In genomic region chr1:1900883-1901640, GRCh38 we compare ENCODE assay signal across 19 cellular contexts. TPM values are rescaled to one million over a fixed set of nuclear protein-coding genes. Genes with fewer than 3 reads are reported as not detected.
A peak's percentile ranks its signal among the peaks of the same experiment; 100 is the strongest.
DNase-seq lines count a peak whose midpoint lies in the region; ATAC-seq, FAIRE-seq and TF ChIP-seq lines count a peak whose summit lies in the region.
"Had no signal": no experiment of that assay in that cellular context is flagged by ENCODE, and none has a peak within 500 bp of the region (broad histone marks: within the 10 kb centered on the region; RNA-seq: fewer than 3 reads in every experiment).

No MANE protein-coding gene starts in this region.

- H3K27me3 ChIP-seq in HepG2 (ENCODE audit: control insufficient read depth in 1 of 2, insufficient read depth in 2 of 2, low read length in 2 of 2), result no peaks in the 10 kb centered on the region; a peak in 1 of 5 replicates
- H3K27me3 ChIP-seq in right lobe of liver, result no peaks in the 10 kb centered on the region
- peaks cover 2% of the 10 kb centered on the region; the same call in 1 of the 2 replicates for H3K27me3 ChIP-seq in IMR-90 (ENCODE audit: control insufficient read depth, insufficient read depth, low read length)
- no peaks in the 10 kb centered on the region for H3K27me3 ChIP-seq in osteoblast (ENCODE audit: insufficient read depth, low read length)
- H3K27me3 ChIP-seq in tibial nerve, result peaks cover 0 to 8% of the 10 kb centered on the region in 2 donors
- H3K27me3 ChIP-seq: SJSA1 had no signal

- TF ChIP-seq CTCF in HepG2 (CRISPR knock-in tag; IDR thresholded peaks at IDR 0.05) (no peak), right lobe of liver (IDR thresholded peaks at IDR 0.05) (no peak), IMR-90 (conservative IDR thresholded peaks at IDR 0.05; ENCODE audit: low read depth, low read length) (no peak), osteoblast (IDR thresholded peaks at IDR 0.05; ENCODE audit: extremely low read depth, low read depth, low read length) (no peak), tibial nerve (IDR thresholded peaks at IDR 0.05) (no peak)

- ATAC-seq in HepG2, result peak; percentile 9
- ATAC-seq in right lobe of liver, result no peak
- no peak for ATAC-seq in IMR-90 (ENCODE audit: low read depth)
- ATAC-seq in esophagus mucosa, result peak; percentile 7

- H2BK20ac ChIP-seq in IMR-90 (ENCODE audit: low read depth, low read length), result no peak overlapping the region

- H3K18ac ChIP-seq in IMR-90 (ENCODE audit: low read depth, low read length), result no peak overlapping the region

- H2AK9ac ChIP-seq in IMR-90 (replicated peaks; ENCODE audit: low read depth, low read length, poor library complexity), result no peak overlapping the region

- TF ChIP-seq RAD21 in HepG2 (CRISPR knock-in tag; IDR thresholded peaks at IDR 0.05) (no peak), IMR-90 (IDR thresholded peaks at IDR 0.05; ENCODE audit: low read length) (no peak)

- H3K56ac ChIP-seq in IMR-90 (ENCODE audit: extremely low read depth, insufficient read depth, low read length), result no peak overlapping the region

- no peak for TF ChIP-seq POLR2A in HepG2 (IDR thresholded peaks at IDR 0.05; ENCODE audit: insufficient read depth in 1 of 2, low read depth in 2 of 2, low read length in 2 of 2)
- no peak for TF ChIP-seq POLR2A in right lobe of liver (IDR thresholded peaks at IDR 0.05)
- TF ChIP-seq POLR2A in IMR-90 (IDR thresholded peaks at IDR 0.05; ENCODE audit: low read depth, low read length), result no peak
- TF ChIP-seq POLR2A in tibial nerve (IDR thresholded peaks at IDR 0.05), result no peak

- POLR2A ChIA-PET in HepG2 (lab: Yijun Ruan, JAX) (interaction anchor here (1.7 to 2.5 kb wide), 2 partner anchors 7 to 9 kb away, joined by 5 to 11 read pairs; no protein-coding TSS in a partner anchor), IMR-90 (lab: Charles Lee; ENCODE audit: unreplicated experiment) (interaction anchor here (0.6 to 0.7 kb wide), 2 partner anchors 14 to 62 kb away, joined by 4 to 46 read pairs; no protein-coding TSS in a partner anchor)

- no peak overlapping the region for H4K91ac ChIP-seq in IMR-90 (ENCODE audit: insufficient read depth, low read depth, low read length)

- H3K23ac ChIP-seq in IMR-90 (ENCODE audit: low read depth, low read length), result no peak overlapping the region

- no peak overlapping the region for H2AK5ac ChIP-seq in IMR-90 (ENCODE audit: low read depth, low read length)

- dilution Hi-C loops in IMR-90 (cut with HindIII; ENCODE audit: low sequenced_read_pairs, unreplicated experiment), result no loop called here

- FAIRE-seq in HepG2 (lab: Jason Lieb, UNC), result no peak

- H3K4me1 ChIP-seq in HepG2 (ENCODE audit: insufficient read depth, low read length) (peaks cover 54% of the 10 kb centered on the region), right lobe of liver (peaks cover 0 to 2% (median 0%) of the 10 kb centered on the region in 4 donors), IMR-90 (ENCODE audit: control insufficient read depth, insufficient read depth, low read length) (no peaks in the 10 kb centered on the region), osteoblast (ENCODE audit: insufficient read depth, low read length) (no peaks in the 10 kb centered on the region), tibial nerve (peaks cover 0 to 4% (median 1%) of the 10 kb centered on the region in 4 donors)

- H3K79me2 ChIP-seq in HepG2 (ENCODE audit: insufficient read depth, low read length) (no peaks in the 10 kb centered on the region), osteoblast (ENCODE audit: insufficient read depth, low read length) (no peaks in the 10 kb centered on the region)

- no peak overlapping the region for H2BK5ac ChIP-seq in IMR-90 (ENCODE audit: low read depth, low read length, poor library complexity, severe bottlenecking)

- intact Hi-C loops in HepG2 (cut with micrococcal nuclease; ENCODE audit: unreplicated experiment), result loop anchor here (10.0 kb wide), 1 partner anchor 46 kb away; no protein-coding TSS in a partner anchor
- intact Hi-C loops in right lobe of liver (cut with DNase I), result loop anchor here (10.0 kb wide), 2 partner anchors 106 to 146 kb away; no protein-coding TSS in a partner anchor
- intact Hi-C loops in IMR-90 (cut with micrococcal nuclease), result loop anchor here (10.0 kb wide), 1 partner anchor 326 kb away; the partner anchor contains the start of gene SSU72

- CTCF ChIA-PET in HepG2 (lab: Yijun Ruan, JAX; ENCODE audit: low intra/inter-chr PET ratio, low total read pairs) (no interaction called here), IMR-90 (lab: Yijun Ruan, JAX) (no interaction called here)

- H3K9me1 ChIP-seq in IMR-90 (ENCODE audit: insufficient read depth, low read length), result no peaks in the 10 kb centered on the region; the same call in 1 of the 2 replicates

- no peak overlapping the region for H3K9ac ChIP-seq in HepG2 (ENCODE audit: insufficient read depth, low read depth, low read length)
- no peak overlapping the region for H3K9ac ChIP-seq in IMR-90 (ENCODE audit: low read depth, low read length)
- H3K9ac ChIP-seq: GM23248 had no signal

- H4K20me1 ChIP-seq in HepG2 (ENCODE audit: insufficient read depth, low read length) (no peaks in the 10 kb centered on the region), IMR-90 (ENCODE audit: insufficient read depth, low read length) (0 out of 2 replicates have a peak, but pooled peaks cover 1% of the 10 kb centered on the region), osteoblast (ENCODE audit: insufficient read depth, low read length) (no peaks in the 10 kb centered on the region)

- in situ Hi-C loops in HepG2 (cut with HindIII; ENCODE audit: extremely low pct_ligation_motif_present, low pct_unique_long_range_greater_than_20kb) (loop anchor here (10.0 kb wide), 1 partner anchor 116 kb away; no protein-coding TSS in a partner anchor), IMR-90 (cut with MboI; ENCODE audit: low sequenced_read_pairs) (loop anchor here (10.0 kb wide), 1 partner anchor 116 kb away; no protein-coding TSS in a partner anchor)

- H3K4me3 ChIP-seq in HepG2 (replicated peaks in 1 of 3; ENCODE audit: insufficient read depth in 1 of 3, low read depth in 2 of 3, low read length in 3 of 3), result peak overlapping the region in 1 of 3 experiments; percentile 55; a peak in 1 of 6 replicates
- no peak overlapping the region for H3K4me3 ChIP-seq in right lobe of liver
- no peak overlapping the region for H3K4me3 ChIP-seq in IMR-90 (ENCODE audit: insufficient read depth, low read depth, low read length)
- no peak overlapping the region for H3K4me3 ChIP-seq in osteoblast (ENCODE audit: insufficient read depth, low read length)
- H3K4me3 ChIP-seq in tibial nerve, result no peak overlapping the region
- H3K4me3 ChIP-seq: GM23248, PC-9, SJSA1 had no signal

- no peak overlapping the region for H2BK15ac ChIP-seq in IMR-90 (ENCODE audit: low read depth, low read length)

- H3K9me3 ChIP-seq in HepG2 (ENCODE audit: low read length) (no peaks in the 10 kb centered on the region), right lobe of liver (no peaks in the 10 kb centered on the region), IMR-90 (ENCODE audit: control insufficient read depth, insufficient read depth, low read length) (peaks cover 3% of the 10 kb centered on the region; the same call in 1 of the 2 replicates), osteoblast (ENCODE audit: low read depth, low read length) (no peaks in the 10 kb centered on the region), tibial nerve (no peaks in the 10 kb centered on the region)
- H3K9me3 ChIP-seq: SJSA1 had no signal

- H3K36me3 ChIP-seq in HepG2 (replicated peaks in 1 of 2; ENCODE audit: control insufficient read depth in 1 of 2, insufficient read depth in 2 of 2, low read length in 2 of 2), result no peaks in the 10 kb centered on the region
- H3K36me3 ChIP-seq in right lobe of liver, result no peaks in the 10 kb centered on the region
- no peaks in the 10 kb centered on the region for H3K36me3 ChIP-seq in IMR-90 (ENCODE audit: control insufficient read depth, insufficient read depth, low read length)
- H3K36me3 ChIP-seq in osteoblast (ENCODE audit: insufficient read depth, low read length), result no peaks in the 10 kb centered on the region
- no peaks in the 10 kb centered on the region for H3K36me3 ChIP-seq in tibial nerve
- H3K36me3 ChIP-seq: SJSA1 had no signal

- H3K79me1 ChIP-seq in IMR-90 (ENCODE audit: low read depth in 1 of 2, low read length in 2 of 2), result peaks cover 0 to 1% of the 10 kb centered on the region in 2 experiments; a peak in 1 of 4 replicates

- no peak overlapping the region for H3K27ac ChIP-seq in HepG2 (ENCODE audit: extremely low read length, insufficient read depth, low read length)
- no peak overlapping the region for H3K27ac ChIP-seq in right lobe of liver
- H3K27ac ChIP-seq in IMR-90 (ENCODE audit: insufficient read depth, low read length), result no peak overlapping the region
- H3K27ac ChIP-seq in osteoblast (ENCODE audit: low read depth, low read length), result no peak overlapping the region
- H3K27ac ChIP-seq in tibial nerve, result no peak overlapping the region
- H3K27ac ChIP-seq: GM23248, PC-9, SJSA1 had no signal

- BruUV-seq in HepG2 (replicated peaks; lab: Mats Ljungman, UMichigan) (no TSS peak), IMR-90 (replicated peaks; lab: Mats Ljungman, UMichigan) (no TSS peak)

- H4K8ac ChIP-seq in IMR-90 (ENCODE audit: low read depth in 2 of 2, low read length in 2 of 2), result no peak overlapping the region

- 49% methylated on average over 7 of the region's 14 CpGs for WGBS in HepG2 (ENCODE audit: low lambda C conversion rate)
- 70% methylated on average over 4 of the region's 14 CpGs for WGBS in right lobe of liver (ENCODE audit: insufficient coverage, low coverage, low lambda C conversion rate, missing lambda C conversion rate)
- WGBS in IMR-90 (ENCODE audit: extremely low coverage in 2 of 2, insufficient read length in 1 of 2), 2 experiments, result 66% methylated on average over 7 of the region's 14 CpGs; no CpG with 5 or more reads in 1 of the 2 experiments
- 80 to 81% methylated on average over 8 to 10 of the region's 14 CpGs for WGBS in tibial nerve, 2 donors

- DNase-seq in HepG2 (ENCODE audit: low spot score) (no peak), right lobe of liver (no peak), IMR-90 (no peak), osteoblast (ENCODE audit: insufficient read length, low spot score, missing footprints) (peak; percentile 77), LoVo (ENCODE audit: low spot score) (no peak), tibial nerve (ENCODE audit: low spot score in 2 of 2) (no peak)
- DNase-seq in activated CD4-positive, alpha-beta T cell treated with anti-CD3 and anti-CD28 coated beads, Interleukin-2, amount 50 U/mL, for 48 hours, result no peak
- DNase-seq: GDM1, GM23248, KG1, NCI-H1417 treated with DMSO at 0.1 percent for 48 hours, NCI-H187 treated with DMSO at 0.1 percent for 48 hours, NCI-H345, NCI-H524 treated with DMSO at 0.1 percent for 48 hours, PC-9 had no signal

- H3K14ac ChIP-seq in IMR-90 (replicated peaks; ENCODE audit: low read depth, low read length), result no peak overlapping the region

- no peak overlapping the region for H4K5ac ChIP-seq in IMR-90 (ENCODE audit: low read depth, low read length)

- H2BK120ac ChIP-seq in IMR-90 (ENCODE audit: low read depth, low read length), result no peak overlapping the region

- peak overlapping the region; percentile 42; the same call in 1 of the 2 replicates for H3K4me2 ChIP-seq in HepG2 (ENCODE audit: low read depth, low read length)
- no peak overlapping the region for H3K4me2 ChIP-seq in IMR-90 (ENCODE audit: low read depth, low read length)
- no peak overlapping the region for H3K4me2 ChIP-seq in osteoblast (ENCODE audit: insufficient read depth, low read length)
- H3K4me2 ChIP-seq: PC-9 had no signal

- TF ChIP-seq EP300 in HepG2 (IDR thresholded peaks at IDR 0.05; ENCODE audit: low read depth in 2 of 2, low read length in 2 of 2) (no peak), HepG2 (CRISPR knock-in tag; IDR thresholded peaks at IDR 0.05; ENCODE audit: borderline replicate concordance) (no peak), tibial nerve (IDR thresholded peaks at IDR 0.05) (no peak)

- no peak overlapping the region for H2AFZ ChIP-seq in HepG2 (ENCODE audit: low read length)
- H2AFZ ChIP-seq in IMR-90 (replicated peaks; ENCODE audit: low read length, poor library complexity), result peak overlapping the region; percentile 11
- H2AFZ ChIP-seq in osteoblast (ENCODE audit: low read length), result no peak overlapping the region
- H2AFZ ChIP-seq: GM23248, PC-9 had no signal

- H3K4ac ChIP-seq in IMR-90 (ENCODE audit: low read depth, low read length), result no peak overlapping the region

RNA-seq across cellular contexts. Expression of gene GNB1, which starts 10.2 kb away (rescaled TPM):
- total RNA-seq in HepG2 (2016; rRNA removed; fragmentation: Illumina TruSeq; extraction: Trizol) (66.2 and 76.7 TPM in 2 replicates), right lobe of liver (100 to 1,000 TPM in 4 of 6 experiments, 10 to 100 TPM in 2; 85.9 to 147 (median 104) TPM), IMR-90 (2012; rRNA removed) (73.5 and 74.7 TPM in 2 replicates), esophagus mucosa (148 TPM), osteoblast (84.6 and 88.7 TPM in 2 replicates), tibial nerve (100 to 1,000 TPM; 150 to 191 (median 159) TPM)
- 98.5 and 108 TPM in 2 replicates for total RNA-seq in HepG2 (2016; cell fraction: cytosol; rRNA removed; fragmentation: Illumina TruSeq; extraction: Trizol; ENCODE audit: low read depth)
- 68.2 and 68.8 TPM in 2 replicates for total RNA-seq in HepG2 (2016; cell fraction: insoluble cytoplasmic fraction; rRNA removed; fragmentation: Illumina TruSeq; extraction: Trizol)
- total RNA-seq in HepG2 (2016; cell fraction: membrane; rRNA removed; fragmentation: Illumina TruSeq; extraction: Trizol), result 163 and 168 TPM in 2 replicates
- total RNA-seq in HepG2 (2016; cell fraction: nucleus; rRNA removed; fragmentation: Illumina TruSeq; extraction: Trizol), result 45.2 and 49.3 TPM in 2 replicates
- polyA plus RNA-seq in HepG2 (2011; rRNA removed) (327 and 345 TPM in 2 replicates), IMR-90 (2012; rRNA removed) (366 and 371 TPM in 2 replicates)
- polyA plus RNA-seq in HepG2 (2011; cell fraction: cytosol; rRNA removed), result 278 and 286 TPM in 2 replicates
- polyA plus RNA-seq in HepG2 (2011; cell fraction: nucleus; rRNA removed), result 169 and 179 TPM in 2 replicates
- polyA plus RNA-seq in HepG2 (2012), result 196 and 197 TPM in 2 replicates
- polyA plus RNA-seq in HepG2 (2016; cell fraction: cytosol; fragmentation: Illumina TruSeq; extraction: Trizol; ENCODE audit: low read depth), result 302 and 370 TPM in 2 replicates
- 201 and 257 TPM in 2 replicates for polyA plus RNA-seq in HepG2 (2016; cell fraction: insoluble cytoplasmic fraction; fragmentation: Illumina TruSeq; extraction: Trizol; ENCODE audit: low read depth)
- polyA plus RNA-seq in HepG2 (2016; cell fraction: membrane; fragmentation: Illumina TruSeq; extraction: Trizol; ENCODE audit: low read depth), result 387 and 445 TPM in 2 replicates
- 156 and 160 TPM in 2 replicates for polyA plus RNA-seq in HepG2 (2016; cell fraction: nucleus; fragmentation: Illumina TruSeq; extraction: Trizol; ENCODE audit: insufficient read depth, low read depth)
- polyA minus RNA-seq in HepG2 (2011; rRNA and poly(A)+ RNA removed; ENCODE audit: low replicate concordance), result 349 and 450 TPM in 2 replicates
- 168 and 187 TPM in 2 replicates for polyA minus RNA-seq in HepG2 (2011; cell fraction: cytosol; rRNA and poly(A)+ RNA removed)
- 63.1 and 70.6 TPM in 2 replicates for polyA minus RNA-seq in HepG2 (2011; cell fraction: nucleus; rRNA and poly(A)+ RNA removed)
- 219 and 373 TPM in 2 replicates for polyA plus RNA-seq in IMR-90 (2012; cell fraction: cytosol; rRNA removed)
- 315 and 343 TPM in 2 replicates for polyA plus RNA-seq in IMR-90 (2012; cell fraction: nucleus; rRNA removed; ENCODE audit: low replicate concordance)

RNA-seq across cellular contexts. Expression of gene CALML6, which starts 14.0 kb away (rescaled TPM):
- total RNA-seq in HepG2 (2016; rRNA removed; fragmentation: Illumina TruSeq; extraction: Trizol) (0.11 TPM in 1 of 2 replicates, not detected in the other), right lobe of liver (1 to 10 TPM in 1 of 6 experiments, under 1 TPM in 3, not detected in 2; 0.44 to 1.4 (median 0.58) TPM), IMR-90 (2012; rRNA removed) (not detected in 2 replicates), esophagus mucosa (0.20 TPM), osteoblast (0.29 and 0.36 TPM in 2 replicates), tibial nerve (under 1 TPM in 2 of 4 donors, not detected in 2; 0.42 to 0.78 TPM)
- not detected in 2 replicates for total RNA-seq in HepG2 (2016; cell fraction: cytosol; rRNA removed; fragmentation: Illumina TruSeq; extraction: Trizol; ENCODE audit: low read depth)
- 0.13 TPM in 1 of 2 replicates, not detected in the other for total RNA-seq in HepG2 (2016; cell fraction: insoluble cytoplasmic fraction; rRNA removed; fragmentation: Illumina TruSeq; extraction: Trizol)
- total RNA-seq in HepG2 (2016; cell fraction: membrane; rRNA removed; fragmentation: Illumina TruSeq; extraction: Trizol), result not detected in 2 replicates
- not detected in 2 replicates for total RNA-seq in HepG2 (2016; cell fraction: nucleus; rRNA removed; fragmentation: Illumina TruSeq; extraction: Trizol)
- polyA plus RNA-seq in HepG2 (2011; rRNA removed) (0.12 TPM in 1 of 2 replicates, not detected in the other), IMR-90 (2012; rRNA removed) (0.52 and 0.91 TPM in 2 replicates)
- not detected in 2 replicates for polyA plus RNA-seq in HepG2 (2011; cell fraction: cytosol; rRNA removed)
- polyA plus RNA-seq in HepG2 (2011; cell fraction: nucleus; rRNA removed), result 0.80 and 1.5 TPM in 2 replicates
- polyA plus RNA-seq in HepG2 (2012), result not detected in 2 replicates
- polyA plus RNA-seq in HepG2 (2016; cell fraction: cytosol; fragmentation: Illumina TruSeq; extraction: Trizol; ENCODE audit: low read depth), result not detected in 2 replicates
- polyA plus RNA-seq in HepG2 (2016; cell fraction: insoluble cytoplasmic fraction; fragmentation: Illumina TruSeq; extraction: Trizol; ENCODE audit: low read depth), result not detected in 2 replicates
- not detected in 2 replicates for polyA plus RNA-seq in HepG2 (2016; cell fraction: membrane; fragmentation: Illumina TruSeq; extraction: Trizol; ENCODE audit: low read depth)
- 0.38 and 0.87 TPM in 2 replicates for polyA plus RNA-seq in HepG2 (2016; cell fraction: nucleus; fragmentation: Illumina TruSeq; extraction: Trizol; ENCODE audit: insufficient read depth, low read depth)
- polyA minus RNA-seq in HepG2 (2011; rRNA and poly(A)+ RNA removed; ENCODE audit: low replicate concordance), result not detected in 2 replicates
- not detected in 2 replicates for polyA minus RNA-seq in HepG2 (2011; cell fraction: cytosol; rRNA and poly(A)+ RNA removed)
- 0.64 TPM in 1 of 2 replicates, not detected in the other for polyA minus RNA-seq in HepG2 (2011; cell fraction: nucleus; rRNA and poly(A)+ RNA removed)
- not detected in 2 replicates for polyA plus RNA-seq in IMR-90 (2012; cell fraction: cytosol; rRNA removed)
- polyA plus RNA-seq in IMR-90 (2012; cell fraction: nucleus; rRNA removed; ENCODE audit: low replicate concordance), result 10.0 and 15.0 TPM in 2 replicates
- total RNA-seq: M059J, SJSA1 had no signal
- polyA plus RNA-seq: CD14-positive monocyte, GM23248 had no signal

RNA-seq across cellular contexts. Expression of gene TMEM52, which starts 18.0 kb away (rescaled TPM):
- total RNA-seq in HepG2 (2016; rRNA removed; fragmentation: Illumina TruSeq; extraction: Trizol), result 12.9 and 18.7 TPM in 2 replicates
- 49.1 and 56.2 TPM in 2 replicates for total RNA-seq in HepG2 (2016; cell fraction: cytosol; rRNA removed; fragmentation: Illumina TruSeq; extraction: Trizol; ENCODE audit: low read depth)
- total RNA-seq in HepG2 (2016; cell fraction: insoluble cytoplasmic fraction; rRNA removed; fragmentation: Illumina TruSeq; extraction: Trizol), result 9.2 and 18.5 TPM in 2 replicates
- total RNA-seq in HepG2 (2016; cell fraction: membrane; rRNA removed; fragmentation: Illumina TruSeq; extraction: Trizol), result 52.4 and 62.3 TPM in 2 replicates
- total RNA-seq in HepG2 (2016; cell fraction: nucleus; rRNA removed; fragmentation: Illumina TruSeq; extraction: Trizol), result 7.7 and 11.9 TPM in 2 replicates
- polyA plus RNA-seq in HepG2 (2011; rRNA removed), result 13.2 and 15.3 TPM in 2 replicates
- 12.8 and 25.5 TPM in 2 replicates for polyA plus RNA-seq in HepG2 (2011; cell fraction: cytosol; rRNA removed)
- polyA plus RNA-seq in HepG2 (2011; cell fraction: nucleus; rRNA removed), result 29.4 and 36.3 TPM in 2 replicates
- polyA plus RNA-seq in HepG2 (2012), result 6.6 and 7.8 TPM in 2 replicates
- polyA plus RNA-seq in HepG2 (2016; cell fraction: cytosol; fragmentation: Illumina TruSeq; extraction: Trizol; ENCODE audit: low read depth), result 77.9 and 88.5 TPM in 2 replicates
- 13.6 and 17.5 TPM in 2 replicates for polyA plus RNA-seq in HepG2 (2016; cell fraction: insoluble cytoplasmic fraction; fragmentation: Illumina TruSeq; extraction: Trizol; ENCODE audit: low read depth)
- polyA plus RNA-seq in HepG2 (2016; cell fraction: membrane; fragmentation: Illumina TruSeq; extraction: Trizol; ENCODE audit: low read depth), result 69.4 and 73.4 TPM in 2 replicates
- 21.1 and 21.2 TPM in 2 replicates for polyA plus RNA-seq in HepG2 (2016; cell fraction: nucleus; fragmentation: Illumina TruSeq; extraction: Trizol; ENCODE audit: insufficient read depth, low read depth)
- 1.1 and 27.0 TPM in 2 replicates for polyA minus RNA-seq in HepG2 (2011; rRNA and poly(A)+ RNA removed; ENCODE audit: low replicate concordance)
- 7.6 and 7.8 TPM in 2 replicates for polyA minus RNA-seq in HepG2 (2011; cell fraction: cytosol; rRNA and poly(A)+ RNA removed)
- polyA minus RNA-seq in HepG2 (2011; cell fraction: nucleus; rRNA and poly(A)+ RNA removed), result 2.3 and 2.6 TPM in 2 replicates
- 10 to 100 TPM in 1 of 6 experiments, 1 to 10 TPM in 5; 2.3 to 13.2 (median 6.0) TPM for total RNA-seq in right lobe of liver
- 0.28 and 0.54 TPM in 2 replicates for total RNA-seq in IMR-90 (2012; rRNA removed)
- 1.3 and 1.9 TPM in 2 replicates for polyA plus RNA-seq in IMR-90 (2012; rRNA removed)
- polyA plus RNA-seq in IMR-90 (2012; cell fraction: cytosol; rRNA removed), result 1.8 and 2.1 TPM in 2 replicates
- 2.5 and 5.0 TPM in 2 replicates for polyA plus RNA-seq in IMR-90 (2012; cell fraction: nucleus; rRNA removed; ENCODE audit: low replicate concordance)
- 0.32 TPM for total RNA-seq in esophagus mucosa
- not detected in 2 replicates for total RNA-seq in osteoblast
- 1 to 10 TPM in 1 of 4 donors, not detected in 3; 1.0 TPM for total RNA-seq in tibial nerve
- total RNA-seq: GM23248, M059J had no signal
- polyA plus RNA-seq: CD14-positive monocyte had no signal

Comparison
In these comparisons a context has a peak if more than half of its experiments do, and no peak if none do; other contexts are left out.
1. ATAC-seq: peak in HepG2 (single experiment) and esophagus mucosa (single experiment); none in right lobe of liver (0 of 4) and IMR-90 (single experiment).